In the genomic region with DNA sequence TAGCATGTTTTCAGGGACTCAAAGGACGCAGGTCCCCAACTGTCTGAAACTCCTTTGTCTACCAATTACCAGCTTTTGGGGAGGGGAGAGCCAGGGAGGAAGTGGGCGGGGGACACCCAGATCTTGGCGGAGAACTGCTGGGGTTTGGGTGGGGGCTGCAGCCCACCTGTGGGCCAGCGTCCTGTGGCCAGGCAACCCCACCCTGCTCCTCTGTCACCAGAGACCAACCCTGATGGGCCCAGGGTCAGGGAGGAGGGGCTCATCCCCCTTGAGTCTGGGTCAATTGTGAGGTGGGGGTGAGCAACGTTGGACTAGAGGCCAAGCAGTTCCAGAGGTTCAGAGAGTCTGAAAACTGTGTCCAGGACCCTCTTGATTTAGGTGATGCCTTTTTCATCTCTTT, we compare ENCODE assay signal across 27 cellular contexts.
"Had no signal": no experiment of that assay in that cellular context is flagged by ENCODE, and none has a peak within 500 bp of the region (broad histone marks: within the 10 kb centered on the region; RNA-seq: fewer than 3 reads in every experiment).

No MANE protein-coding gene starts in this region.

- H3K4me1 ChIP-seq: neural progenitor cell, right atrium auricular region, stomach, thyroid gland, upper lobe of left lung had no signal

- H3K27ac ChIP-seq: brain microvascular endothelial cell, heart right ventricle, neural progenitor cell, right atrium auricular region, stomach, thyroid gland, upper lobe of left lung had no signal

- H3K27me3 ChIP-seq: neural progenitor cell, right atrium auricular region, thyroid gland, upper lobe of left lung had no signal

- H3K9me3 ChIP-seq: heart right ventricle, right atrium auricular region, stomach, thyroid gland, upper lobe of left lung had no signal

- H3K4me3 ChIP-seq: heart right ventricle, neural progenitor cell, right atrium auricular region, smooth muscle cell, stomach, thyroid gland, upper lobe of left lung had no signal

- H3K4me1 Mint-ChIP-seq: endodermal cell had no signal

- H3K27me3 Mint-ChIP-seq: activated naive CD8-positive, alpha-beta T cell had no signal

- H3K9ac ChIP-seq: neural progenitor cell had no signal

- H3K4me2 ChIP-seq: neural progenitor cell, smooth muscle cell had no signal

- H3K9me3 Mint-ChIP-seq: activated CD4-positive, alpha-beta memory T cell treated with anti-CD3 and anti-CD28 coated beads, Interleukin-2, amount 10 ng/mL, durations not matched to agents 7 days and 5 days; activated CD4-positive, alpha-beta T cell treated with anti-CD3 and anti-CD28 coated beads, Interleukin-2, amount 10 ng/mL, durations not matched to agents 7 days and 5 days; activated T-cell treated with anti-CD3 and anti-CD28 coated beads, Interleukin-2, amount 50 U/mL, for 24 hours; endodermal cell; neural progenitor cell; stimulated activated naive B cell treated with anti-CD40 and anti-IgM and Interleukin-4, amounts not matched to agents 10 μg/mL and 1 μg/mL and 100 μg/mL, for 72 hours had no signal

- H3K4me3 Mint-ChIP-seq: activated CD4-positive, alpha-beta memory T cell treated with anti-CD3 and anti-CD28 coated beads, Interleukin-2, amount 10 ng/mL, durations not matched to agents 7 days and 5 days; activated CD4-positive, alpha-beta T cell treated with anti-CD3 and anti-CD28 coated beads, Interleukin-2, amount 10 ng/mL, durations not matched to agents 7 days and 5 days; activated T-cell treated with anti-CD3 and anti-CD28 coated beads, Interleukin-2, amount 50 U/mL, for 24 hours; endodermal cell; neural progenitor cell; stimulated activated naive B cell treated with anti-CD40 and anti-IgM and Interleukin-4, amounts not matched to agents 10 μg/mL and 1 μg/mL and 100 μg/mL, for 72 hours had no signal

- ATAC-seq: esophagus mucosa; left cardiac atrium; left ventricle myocardium superior; stimulated activated naive B cell treated with anti-CD40 and anti-IgM and Interleukin-4, amounts not matched to agents 10 μg/mL and 1 μg/mL and 100 μg/mL, for 72 hours; T-helper 17 cell had no signal

- DNase-seq: activated CD4-positive, alpha-beta memory T cell treated with anti-CD3 and anti-CD28 coated beads, Interleukin-2, amount 10 ng/mL, durations not matched to agents 7 days and 5 days; activated CD4-positive, alpha-beta T cell treated with anti-CD3 and anti-CD28 coated beads for 1 hour; activated CD4-positive, alpha-beta T cell treated with anti-CD3 and anti-CD28 coated beads, Interleukin-2, amount 10 ng/mL, durations not matched to agents 7 days and 5 days; activated CD8-positive, alpha-beta memory T cell treated with anti-CD3 and anti-CD28 coated beads, Interleukin-2, amount 50 U/mL, for 48 hours; activated T-cell treated with anti-CD3 and anti-CD28 coated beads, Interleukin-2, amount 50 U/mL, for 24 hours; anterior cingulate cortex; brain microvascular endothelial cell; cortex of kidney; foreskin fibroblast; heart right ventricle; islet precursor cell; left cardiac atrium; left ventricle myocardium superior; mammary epithelial cell; stimulated activated CD4-positive, alpha-beta T cell treated with anti-CD3 and anti-CD28 coated beads, Interleukin-15, amount 100 ng/mL, for 24 hours; stimulated activated CD4-positive, alpha-beta T cell treated with anti-CD3 and anti-CD28 coated beads, Interleukin-2, amount 100 ng/mL, for 24 hours; stimulated activated naive B cell treated with anti-CD40 and anti-IgM and Interleukin-4, amounts not matched to agents 10 μg/mL and 1 μg/mL and 100 μg/mL, for 72 hours; stomach; T-helper 17 cell; thyroid gland; upper lobe of left lung had no signal

- H3K36me3 ChIP-seq: brain microvascular endothelial cell, heart right ventricle, neural progenitor cell, right atrium auricular region, stomach, thyroid gland, upper lobe of left lung had no signal

- H2AFZ ChIP-seq: neural progenitor cell had no signal

- H3K36me3 Mint-ChIP-seq: activated naive CD8-positive, alpha-beta T cell; neural progenitor cell; stimulated activated naive B cell treated with anti-CD40 and anti-IgM and Interleukin-4, amounts not matched to agents 10 μg/mL and 1 μg/mL and 100 μg/mL, for 72 hours had no signal

- H3K27ac Mint-ChIP-seq: activated CD4-positive, alpha-beta memory T cell treated with anti-CD3 and anti-CD28 coated beads, Interleukin-2, amount 10 ng/mL, durations not matched to agents 7 days and 5 days; activated CD4-positive, alpha-beta T cell treated with anti-CD3 and anti-CD28 coated beads, Interleukin-2, amount 10 ng/mL, durations not matched to agents 7 days and 5 days; activated naive CD8-positive, alpha-beta T cell; activated T-cell treated with anti-CD3 and anti-CD28 coated beads, Interleukin-2, amount 50 U/mL, for 24 hours; endodermal cell; stimulated activated naive B cell treated with anti-CD40 and anti-IgM and Interleukin-4, amounts not matched to agents 10 μg/mL and 1 μg/mL and 100 μg/mL, for 72 hours had no signal
